18 cellular contexts compared by ENCODE assay signal in genomic region chr10:31820096-31820495, GRCh38.
"Had no signal": no experiment of that assay in that cellular context is flagged by ENCODE, and none has a peak within 500 bp of the region (broad histone marks: within the 10 kb centered on the region; RNA-seq: fewer than 3 reads in every experiment).

No MANE protein-coding gene starts in this region.

- H3K4me1 ChIP-seq: colonic mucosa, left lung, neural progenitor cell, right lobe of liver had no signal

- H3K9ac ChIP-seq: neural progenitor cell had no signal

- H3K36me3 ChIP-seq: colonic mucosa, left lung, neural progenitor cell, right lobe of liver had no signal

- H3K4me2 ChIP-seq: neural progenitor cell had no signal

- H3K4me1 Mint-ChIP-seq: activated CD4-positive, alpha-beta T cell treated with anti-CD3 and anti-CD28 coated beads, Interleukin-2, amount 10 ng/mL, durations not matched to agents 24 days and 14 days; activated naive CD8-positive, alpha-beta T cell treated with anti-CD3 and anti-CD28 coated beads, Interleukin-2, amount 10 ng/mL, durations not matched to agents 7 days and 5 days; activated T-helper 17 cell treated with anti-CD3 and anti-CD28 coated beads, Interleukin-2, amount 50 U/mL, for 72 hours; central memory CD8-positive, alpha-beta T cell; naive B cell; neural progenitor cell; stimulated activated memory B cell treated with anti-CD40 and anti-IgM and Interleukin-4, amounts not matched to agents 10 μg/mL and 1 μg/mL and 100 μg/mL, for 72 hours had no signal

- H3K27ac Mint-ChIP-seq: activated CD4-positive, alpha-beta T cell treated with anti-CD3 and anti-CD28 coated beads, Interleukin-2, amount 10 ng/mL, durations not matched to agents 24 days and 14 days; activated CD8-positive, alpha-beta T cell treated with anti-CD3 and anti-CD28 coated beads for 36 hours; activated naive CD8-positive, alpha-beta T cell treated with anti-CD3 and anti-CD28 coated beads, Interleukin-2, amount 10 ng/mL, durations not matched to agents 7 days and 5 days; activated T-helper 17 cell treated with anti-CD3 and anti-CD28 coated beads, Interleukin-2, amount 50 U/mL, for 72 hours; neural progenitor cell; stimulated activated memory B cell treated with anti-CD40 and anti-IgM and Interleukin-4, amounts not matched to agents 10 μg/mL and 1 μg/mL and 100 μg/mL, for 72 hours had no signal

- H3K4me3 Mint-ChIP-seq: activated CD4-positive, alpha-beta T cell treated with anti-CD3 and anti-CD28 coated beads, Interleukin-2, amount 10 ng/mL, durations not matched to agents 24 days and 14 days; activated CD8-positive, alpha-beta T cell treated with anti-CD3 and anti-CD28 coated beads for 36 hours; activated naive CD8-positive, alpha-beta T cell treated with anti-CD3 and anti-CD28 coated beads, Interleukin-2, amount 10 ng/mL, durations not matched to agents 7 days and 5 days; activated T-helper 17 cell treated with anti-CD3 and anti-CD28 coated beads, Interleukin-2, amount 50 U/mL, for 72 hours; central memory CD8-positive, alpha-beta T cell; naive B cell; neural progenitor cell; stimulated activated memory B cell treated with anti-CD40 and anti-IgM and Interleukin-4, amounts not matched to agents 10 μg/mL and 1 μg/mL and 100 μg/mL, for 72 hours had no signal

- ATAC-seq: activated CD8-positive, alpha-beta T cell treated with anti-CD3 and anti-CD28 coated beads for 36 hours; activated T-helper 17 cell treated with anti-CD3 and anti-CD28 coated beads, Interleukin-2, amount 50 U/mL, for 72 hours; left lung; right lobe of liver; stimulated activated memory B cell treated with anti-CD40 and anti-IgM and Interleukin-4, amounts not matched to agents 10 μg/mL and 1 μg/mL and 100 μg/mL, for 72 hours had no signal

- H2AFZ ChIP-seq: neural progenitor cell had no signal

- DNase-seq: activated CD4-positive, alpha-beta T cell treated with anti-CD3 and anti-CD28 coated beads, Interleukin-2, amount 10 ng/mL, durations not matched to agents 24 days and 14 days; activated CD4-positive, CD25-positive, alpha-beta regulatory T cell; activated CD8-positive, alpha-beta T cell treated with anti-CD3 and anti-CD28 coated beads for 36 hours; activated naive CD4-positive, alpha-beta T cell; activated naive CD8-positive, alpha-beta T cell treated with anti-CD3 and anti-CD28 coated beads, Interleukin-2, amount 10 ng/mL, durations not matched to agents 7 days and 5 days; activated T-cell treated with anti-CD3 and anti-CD28 coated beads, Interleukin-2, amount 50 U/mL, for 1 hour; colonic mucosa; left lung; naive B cell; right lobe of liver; stimulated activated CD4-positive, alpha-beta T cell treated with anti-CD3 and anti-CD28 coated beads, Interleukin-4, amount 100 ng/mL, for 24 hours; T1000 had no signal

- H3K27ac ChIP-seq: colonic mucosa, left lung, neural progenitor cell, right lobe of liver had no signal

- H3K9me3 Mint-ChIP-seq: activated CD4-positive, alpha-beta T cell treated with anti-CD3 and anti-CD28 coated beads, Interleukin-2, amount 10 ng/mL, durations not matched to agents 24 days and 14 days; activated CD8-positive, alpha-beta T cell treated with anti-CD3 and anti-CD28 coated beads for 36 hours; activated naive CD8-positive, alpha-beta T cell treated with anti-CD3 and anti-CD28 coated beads, Interleukin-2, amount 10 ng/mL, durations not matched to agents 7 days and 5 days; activated T-helper 17 cell treated with anti-CD3 and anti-CD28 coated beads, Interleukin-2, amount 50 U/mL, for 72 hours; central memory CD8-positive, alpha-beta T cell; naive B cell; neural progenitor cell; stimulated activated memory B cell treated with anti-CD40 and anti-IgM and Interleukin-4, amounts not matched to agents 10 μg/mL and 1 μg/mL and 100 μg/mL, for 72 hours had no signal

- H3K27me3 ChIP-seq: colonic mucosa, gastroesophageal sphincter, heart right ventricle, left lung, neural progenitor cell, right lobe of liver had no signal

- H3K36me3 Mint-ChIP-seq: activated naive CD8-positive, alpha-beta T cell treated with anti-CD3 and anti-CD28 coated beads, Interleukin-2, amount 10 ng/mL, durations not matched to agents 7 days and 5 days had no signal

- H3K9me3 ChIP-seq: colonic mucosa, gastroesophageal sphincter, heart right ventricle, left lung, right lobe of liver had no signal

- H3K27me3 Mint-ChIP-seq: activated CD4-positive, alpha-beta T cell treated with anti-CD3 and anti-CD28 coated beads, Interleukin-2, amount 10 ng/mL, durations not matched to agents 24 days and 14 days; activated CD8-positive, alpha-beta T cell treated with anti-CD3 and anti-CD28 coated beads for 36 hours; activated naive CD8-positive, alpha-beta T cell treated with anti-CD3 and anti-CD28 coated beads, Interleukin-2, amount 10 ng/mL, durations not matched to agents 7 days and 5 days; activated T-helper 17 cell treated with anti-CD3 and anti-CD28 coated beads, Interleukin-2, amount 50 U/mL, for 72 hours; central memory CD8-positive, alpha-beta T cell; naive B cell; stimulated activated memory B cell treated with anti-CD40 and anti-IgM and Interleukin-4, amounts not matched to agents 10 μg/mL and 1 μg/mL and 100 μg/mL, for 72 hours had no signal

- H3K4me3 ChIP-seq: colonic mucosa, gastroesophageal sphincter, heart right ventricle, left lung, neural progenitor cell, right lobe of liver had no signal
